8 cellular contexts compared by ENCODE assay signal in genomic region chr1:39817091-39817932, GRCh38. TPM values are rescaled to one million over a fixed set of nuclear protein-coding genes. Genes with fewer than 3 reads are reported as not detected.
DNase-seq lines count a peak whose midpoint lies in the region; ATAC-seq and TF ChIP-seq lines count a peak whose summit lies in the region.
"Not testable (repeated sequence)": the region's sequence is repeated elsewhere in the genome, so short reads cannot be mapped to it uniquely, and the experiment has no call there.

No MANE protein-coding gene starts in this region.

- POLR2A ChIA-PET in activated CD8-positive, alpha-beta T cell treated with anti-CD3 and anti-CD28 coated beads, Interleukin-2, amount 10 ng/mL, durations not matched to agents 7 days and 5 days (lab: Charles Lee) = interaction anchor here (0.9 to 1.0 kb wide), 3 partner anchors 9 to 85 kb away, joined by 3 to 4 read pairs (median 3); partner anchors contain the start of gene MYCL

- not testable (repeated sequence) for H3K4me1 Mint-ChIP-seq in activated CD8-positive, alpha-beta T cell treated with anti-CD3 and anti-CD28 coated beads, Interleukin-2, amount 10 ng/mL, durations not matched to agents 7 days and 5 days (ENCODE audit: low read depth); endothelial cell (ENCODE audit: unreplicated experiment)

- peak; percentile 86 for DNase-seq in GM13976 (ENCODE audit: low spot score)
- peak; percentile 48 for DNase-seq in HT1080 (ENCODE audit: low read depth)
- peak; percentile 84 to 95 (median 86) for DNase-seq in Peyer's patch
- DNase-seq in activated CD8-positive, alpha-beta T cell treated with anti-CD3 and anti-CD28 coated beads, Interleukin-2, amount 10 ng/mL, durations not matched to agents 7 days and 5 days = peak; percentile 70
- DNase-seq in endothelial cell (ENCODE audit: low spot score) = not testable (repeated sequence)
- peak; percentile 53 for DNase-seq in testis

- not testable (repeated sequence) for H3K36me3 ChIP-seq in Peyer's patch; neutrophil; testis (ENCODE audit: low read depth, missing control alignments)

- 61 to 73% methylated on average over 9 to 18 of the region's 24 CpGs for WGBS in testis, 2 donors

- TF ChIP-seq POLR2A in Peyer's patch (IDR thresholded peaks at IDR 0.05) = peak in 1 of 2 donors; percentile 79
- not testable (repeated sequence) for TF ChIP-seq POLR2A in testis (IDR thresholded peaks at IDR 0.05)

- H3K27me3 ChIP-seq in Peyer's patch, neutrophil, testis: not testable (repeated sequence)

- peak overlapping the region; percentile 51 to 93 (median 80) for H3K27ac ChIP-seq in Peyer's patch
- H3K27ac ChIP-seq in neutrophil = peak overlapping the region; percentile 34
- H3K27ac ChIP-seq in testis = not testable (repeated sequence)

- H3K9me3 ChIP-seq in Peyer's patch, neutrophil, testis: not testable (repeated sequence)

- H3K4me3 ChIP-seq in Peyer's patch (peak overlapping the region in 3 of 4 donors; percentile 12 to 34 (median 34)), neutrophil (ENCODE audit: low read depth in 1 of 2, low read length in 1 of 2) (peak overlapping the region in 1 of 2 experiments; percentile 38)
- not testable (repeated sequence) for H3K4me3 ChIP-seq in testis

- H3K4me1 ChIP-seq in Peyer's patch (peaks cover 0 to 18% (median 3%) of the 10 kb centered on the region in 4 donors), neutrophil (ENCODE audit: control insufficient read depth in 1 of 2, insufficient read depth in 1 of 2, low read depth in 1 of 2, low read length in 1 of 2) (peaks cover 10 to 13% of the 10 kb centered on the region in 2 experiments)
- H3K4me1 ChIP-seq in testis = not testable (repeated sequence)

- in situ Hi-C loops in GM13976 (cut with MboI; ENCODE audit: low sequenced_read_pairs, unreplicated experiment) = loop anchor here (25.0 kb wide), 1 partner anchor 95 kb away; the partner anchor contains the start of gene MYCL

- H3K27ac Mint-ChIP-seq in activated CD8-positive, alpha-beta T cell treated with anti-CD3 and anti-CD28 coated beads, Interleukin-2, amount 10 ng/mL, durations not matched to agents 7 days and 5 days = peak overlapping the region; percentile 80
- H3K27ac Mint-ChIP-seq in endothelial cell (ENCODE audit: unreplicated experiment) = not testable (repeated sequence)

- peak; percentile 72 for ATAC-seq in GM21825 (IDR thresholded peaks at IDR 0.05; ENCODE audit: unreplicated experiment)
- peak; percentile 86 for ATAC-seq in activated CD8-positive, alpha-beta T cell treated with anti-CD3 and anti-CD28 coated beads, Interleukin-2, amount 10 ng/mL, durations not matched to agents 7 days and 5 days

- H3K4me3 Mint-ChIP-seq in activated CD8-positive, alpha-beta T cell treated with anti-CD3 and anti-CD28 coated beads, Interleukin-2, amount 10 ng/mL, durations not matched to agents 7 days and 5 days = peak overlapping the region; percentile 44
- not testable (repeated sequence) for H3K4me3 Mint-ChIP-seq in endothelial cell (ENCODE audit: unreplicated experiment)

- not testable (repeated sequence) for H3K9me3 Mint-ChIP-seq in activated CD8-positive, alpha-beta T cell treated with anti-CD3 and anti-CD28 coated beads, Interleukin-2, amount 10 ng/mL, durations not matched to agents 7 days and 5 days (ENCODE audit: insufficient read depth); endothelial cell (ENCODE audit: unreplicated experiment)

- not testable (repeated sequence) for H3K36me3 Mint-ChIP-seq in activated CD8-positive, alpha-beta T cell treated with anti-CD3 and anti-CD28 coated beads, Interleukin-2, amount 10 ng/mL, durations not matched to agents 7 days and 5 days (ENCODE audit: low read depth); endothelial cell (ENCODE audit: low read depth, unreplicated experiment)

- intact Hi-C loops in testis (cut with DNase I; ENCODE audit: low total_unique reads) = loop anchor here (5.0 kb wide), 1 partner anchor 85 kb away; the partner anchor contains the start of gene MYCL

- CTCF ChIA-PET in activated CD8-positive, alpha-beta T cell treated with anti-CD3 and anti-CD28 coated beads, Interleukin-2, amount 10 ng/mL, durations not matched to agents 7 days and 5 days (lab: Charles Lee) = interaction anchor here (0.7 to 3.9 kb wide), 21 partner anchors 12 to 216 kb away, joined by 3 to 42 read pairs (median 4); partner anchors contain the start of gene MYCL

- TF ChIP-seq CTCF in GM13976 (IDR thresholded peaks at IDR 0.05; ENCODE audit: borderline replicate concordance, control extremely low read depth, extremely low read depth, insufficient read depth, missing control alignments) = peak; percentile 21
- TF ChIP-seq CTCF in Peyer's patch (IDR thresholded peaks at IDR 0.05) = peak in 4 of 6 experiments; percentile 6 to 33 (median 26)
- TF ChIP-seq CTCF in endothelial cell (IDR thresholded peaks at IDR 0.05; ENCODE audit: unreplicated experiment) = peak; percentile 36
- TF ChIP-seq CTCF in neutrophil (IDR thresholded peaks at IDR 0.05); testis (IDR thresholded peaks at IDR 0.05): not testable (repeated sequence)

- peaks cover 33% of the 10 kb centered on the region for H3K27me3 Mint-ChIP-seq in activated CD8-positive, alpha-beta T cell treated with anti-CD3 and anti-CD28 coated beads, Interleukin-2, amount 10 ng/mL, durations not matched to agents 7 days and 5 days (ENCODE audit: low read depth)
- H3K27me3 Mint-ChIP-seq in endothelial cell (ENCODE audit: unreplicated experiment) = not testable (repeated sequence)

RNA-seq across cellular contexts. Expression of gene BMP8B, which starts 28.6 kb away (rescaled TPM):
- total RNA-seq in HT1080 (2014; rRNA removed; shearing (Covaris generic)) = not detected in 2 replicates
- 0.07 and 0.10 TPM in 2 replicates for polyA plus RNA-seq in HT1080 (2015; cell fraction: cytosol; rRNA removed)
- 0.02 and 0.05 TPM in 2 replicates for polyA plus RNA-seq in HT1080 (2015; cell fraction: nucleus; rRNA removed)
- 10 to 100 TPM in 3 of 4 donors, 1 to 10 TPM in 1; 1.7 to 34.0 (median 15.7) TPM for total RNA-seq in Peyer's patch
- under 1 TPM; 0.08 to 0.26 TPM for total RNA-seq in activated CD8-positive, alpha-beta T cell treated with anti-CD3 and anti-CD28 coated beads, Interleukin-2, amount 10 ng/mL, durations not matched to agents 7 days and 5 days
- total RNA-seq in endothelial cell (ENCODE audit: unreplicated experiment) = 0.10 TPM
- total RNA-seq in testis = 1 to 10 TPM; 5.5 to 5.6 TPM
- 4.4 TPM for polyA plus RNA-seq in testis (ENCODE audit: insufficient read depth, low read depth, low replicate concordance)

RNA-seq across cellular contexts. Expression of gene OXCT2, which starts 46.2 kb away (rescaled TPM):
- not detected in 2 replicates for total RNA-seq in HT1080 (2014; rRNA removed; shearing (Covaris generic))
- 0.13 TPM in 1 of 2 replicates, not detected in the other for polyA plus RNA-seq in HT1080 (2015; cell fraction: cytosol; rRNA removed)
- polyA plus RNA-seq in HT1080 (2015; cell fraction: nucleus; rRNA removed) = 0.08 and 0.23 TPM in 2 replicates
- total RNA-seq in Peyer's patch (10 to 100 TPM in 1 of 4 donors, 1 to 10 TPM in 3; 5.0 to 12.2 (median 6.8) TPM), endothelial cell (ENCODE audit: unreplicated experiment) (0.36 TPM), testis (10 to 100 TPM; 28.6 to 90.0 TPM)
- under 1 TPM; 0.32 to 0.47 TPM for total RNA-seq in activated CD8-positive, alpha-beta T cell treated with anti-CD3 and anti-CD28 coated beads, Interleukin-2, amount 10 ng/mL, durations not matched to agents 7 days and 5 days
- 78.8 TPM for polyA plus RNA-seq in testis (ENCODE audit: insufficient read depth, low read depth, low replicate concordance)
